Comparison of ENCODE assay signal across 3 cellular contexts in the genomic region with DNA sequence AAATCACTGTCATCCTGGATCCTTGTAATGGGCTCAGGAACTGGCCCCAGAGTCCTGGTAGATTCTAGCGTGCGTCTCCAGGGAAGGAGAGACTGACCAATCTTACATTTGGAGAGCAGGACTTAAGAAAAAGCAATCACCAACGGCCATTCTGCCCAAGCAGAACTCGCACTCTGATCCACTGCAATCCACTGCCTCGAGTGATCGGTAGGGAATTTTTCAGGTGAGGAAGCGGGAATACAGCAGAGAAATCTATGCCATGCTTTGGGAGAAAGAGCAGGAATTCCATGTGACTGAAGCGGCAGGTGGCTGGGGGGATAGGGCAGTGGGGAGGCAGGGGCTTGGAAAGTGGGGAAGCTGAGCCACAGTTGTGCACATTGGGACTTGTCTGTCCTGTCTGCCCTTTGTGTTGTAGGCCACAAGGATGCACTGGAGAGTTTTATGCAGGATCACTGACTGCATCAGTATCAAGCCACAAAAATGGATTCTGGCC.
TF ChIP-seq lines count a peak whose summit lies in the region.

No MANE protein-coding gene starts in this region.

TF ChIP-seq in HCT116, 20 proteins besides CTCF, POLR2A, EP300 and RAD21 (continued from another document):
- TF ChIP-seq CEBPB (IDR thresholded peaks at IDR 0.05; ENCODE audit: low read depth), result no peak
- TF ChIP-seq EZH2 (IDR thresholded peaks at IDR 0.05), result no peak
- TF ChIP-seq, protein P1, sequence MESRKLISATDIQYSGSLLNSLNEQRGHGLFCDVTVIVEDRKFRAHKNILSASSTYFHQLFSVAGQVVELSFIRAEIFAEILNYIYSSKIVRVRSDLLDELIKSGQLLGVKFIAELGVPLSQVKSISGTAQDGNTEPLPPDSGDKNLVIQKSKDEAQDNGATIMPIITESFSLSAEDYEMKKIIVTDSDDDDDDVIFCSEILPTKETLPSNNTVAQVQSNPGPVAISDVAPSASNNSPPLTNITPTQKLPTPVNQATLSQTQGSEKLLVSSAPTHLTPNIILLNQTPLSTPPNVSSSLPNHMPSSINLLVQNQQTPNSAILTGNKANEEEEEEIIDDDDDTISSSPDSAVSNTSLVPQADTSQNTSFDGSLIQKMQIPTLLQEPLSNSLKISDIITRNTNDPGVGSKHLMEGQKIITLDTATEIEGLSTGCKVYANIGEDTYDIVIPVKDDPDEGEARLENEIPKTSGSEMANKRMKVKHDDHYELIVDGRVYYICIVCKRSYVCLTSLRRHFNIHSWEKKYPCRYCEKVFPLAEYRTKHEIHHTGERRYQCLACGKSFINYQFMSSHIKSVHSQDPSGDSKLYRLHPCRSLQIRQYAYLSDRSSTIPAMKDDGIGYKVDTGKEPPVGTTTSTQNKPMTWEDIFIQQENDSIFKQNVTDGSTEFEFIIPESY (IDR thresholded peaks at IDR 0.05; ENCODE audit: extremely low read depth, insufficient replicate concordance, low read length), result no peak
- TF ChIP-seq, protein P2, sequence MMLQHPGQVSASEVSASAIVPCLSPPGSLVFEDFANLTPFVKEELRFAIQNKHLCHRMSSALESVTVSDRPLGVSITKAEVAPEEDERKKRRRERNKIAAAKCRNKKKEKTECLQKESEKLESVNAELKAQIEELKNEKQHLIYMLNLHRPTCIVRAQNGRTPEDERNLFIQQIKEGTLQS (IDR thresholded peaks at IDR 0.05), result no peak
- no peak; the same call in 1 of the 2 replicates for TF ChIP-seq ZFX (IDR thresholded peaks at IDR 0.05)
- TF ChIP-seq, protein P3, sequence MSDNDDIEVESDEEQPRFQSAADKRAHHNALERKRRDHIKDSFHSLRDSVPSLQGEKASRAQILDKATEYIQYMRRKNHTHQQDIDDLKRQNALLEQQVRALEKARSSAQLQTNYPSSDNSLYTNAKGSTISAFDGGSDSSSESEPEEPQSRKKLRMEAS (IDR thresholded peaks at IDR 0.05), result 0 out of 2 replicates have a peak, but pooled peaks have one; percentile 17
- TF ChIP-seq YY1 (IDR thresholded peaks at IDR 0.05; ENCODE audit: extremely low read depth, insufficient replicate concordance, low read depth, low read length), result no peak

TF ChIP-seq in K562, 482 proteins besides CTCF, POLR2A, EP300 and RAD21 (continued from another document):
- TF ChIP-seq CHD2 (IDR thresholded peaks at IDR 0.05; ENCODE audit: low read depth, low read length) (no peak), CHCHD3 (CRISPR knock-in tag; IDR thresholded peaks at IDR 0.05) (no peak), ZNF696 (CRISPR knock-in tag; conservative IDR thresholded peaks at IDR 0.05) (no peak), SRSF3 (IDR thresholded peaks at IDR 0.05; ENCODE audit: insufficient read depth, low read length) (no peak), CHD1 (IDR thresholded peaks at IDR 0.05; ENCODE audit: low read length) (no peak), HDAC2 (IDR thresholded peaks at IDR 0.05) (no peak)
- TF ChIP-seq, protein P4, sequence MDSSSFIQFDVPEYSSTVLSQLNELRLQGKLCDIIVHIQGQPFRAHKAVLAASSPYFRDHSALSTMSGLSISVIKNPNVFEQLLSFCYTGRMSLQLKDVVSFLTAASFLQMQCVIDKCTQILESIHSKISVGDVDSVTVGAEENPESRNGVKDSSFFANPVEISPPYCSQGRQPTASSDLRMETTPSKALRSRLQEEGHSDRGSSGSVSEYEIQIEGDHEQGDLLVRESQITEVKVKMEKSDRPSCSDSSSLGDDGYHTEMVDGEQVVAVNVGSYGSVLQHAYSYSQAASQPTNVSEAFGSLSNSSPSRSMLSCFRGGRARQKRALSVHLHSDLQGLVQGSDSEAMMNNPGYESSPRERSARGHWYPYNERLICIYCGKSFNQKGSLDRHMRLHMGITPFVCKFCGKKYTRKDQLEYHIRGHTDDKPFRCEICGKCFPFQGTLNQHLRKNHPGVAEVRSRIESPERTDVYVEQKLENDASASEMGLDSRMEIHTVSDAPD (CRISPR knock-in tag; IDR thresholded peaks at IDR 0.05), result no peak

TF ChIP-seq in HepG2, 621 proteins besides CTCF, POLR2A, EP300 and RAD21 (continues in another document):
- TF ChIP-seq PHF8 (CRISPR knock-in tag; IDR thresholded peaks at IDR 0.05) (0 out of 2 replicates have a peak, but pooled peaks have one; percentile 6), SALL1 (CRISPR knock-in tag; IDR thresholded peaks at IDR 0.05) (0 out of 2 replicates have a peak, but pooled peaks have one; percentile 9), ZNF124 (CRISPR knock-in tag; IDR thresholded peaks at IDR 0.05) (no peak), HNRNPUL1 (IDR thresholded peaks at IDR 0.05; ENCODE audit: low read depth, low read length) (no peak), ZNF225 (CRISPR knock-in tag; IDR thresholded peaks at IDR 0.05) (0 out of 2 replicates have a peak, but pooled peaks have one; percentile 10), ZNF343 (CRISPR knock-in tag; IDR thresholded peaks at IDR 0.05) (0 out of 2 replicates have a peak, but pooled peaks have one; percentile 46), EEA1 (CRISPR knock-in tag; IDR thresholded peaks at IDR 0.05; ENCODE audit: borderline replicate concordance) (peak; percentile 77; the same call in 1 of the 2 replicates), SMC3 (IDR thresholded peaks at IDR 0.05; ENCODE audit: low read length) (0 out of 2 replicates have a peak, but pooled peaks have one; percentile 2), RFX5 (IDR thresholded peaks at IDR 0.05; ENCODE audit: low read depth, low read length) (0 out of 2 replicates have a peak, but pooled peaks have one; percentile 11), ZNF839 (CRISPR knock-in tag; IDR thresholded peaks at IDR 0.05; ENCODE audit: borderline replicate concordance) (no peak), DNMT1 (CRISPR knock-in tag; IDR thresholded peaks at IDR 0.05) (0 out of 2 replicates have a peak, but pooled peaks have one; percentile 68), HES4 (CRISPR knock-in tag; IDR thresholded peaks at IDR 0.05; ENCODE audit: borderline replicate concordance) (0 out of 2 replicates have a peak, but pooled peaks have one; percentile 19), ZNF720 (CRISPR knock-in tag; IDR thresholded peaks at IDR 0.05) (0 out of 2 replicates have a peak, but pooled peaks have one; percentile 72), TP53 (CRISPR knock-in tag; conservative IDR thresholded peaks at IDR 0.05) (no peak), ZNF253 (CRISPR knock-in tag; IDR thresholded peaks at IDR 0.05; ENCODE audit: borderline replicate concordance) (0 out of 2 replicates have a peak, but pooled peaks have one; percentile 55), ZNF766 (CRISPR knock-in tag; IDR thresholded peaks at IDR 0.05; ENCODE audit: borderline replicate concordance) (peak; percentile 55; the same call in 1 of the 2 replicates), ZNF232 (CRISPR knock-in tag; IDR thresholded peaks at IDR 0.05; ENCODE audit: borderline replicate concordance) (0 out of 2 replicates have a peak, but pooled peaks have one; percentile 37), NFRKB (IDR thresholded peaks at IDR 0.05) (0 out of 2 replicates have a peak, but pooled peaks have one; percentile 37), ZNF432 (CRISPR knock-in tag; IDR thresholded peaks at IDR 0.05; ENCODE audit: borderline replicate concordance) (no peak), HIVEP1 (CRISPR knock-in tag; IDR thresholded peaks at IDR 0.05) (0 out of 2 replicates have a peak, but pooled peaks have one; percentile 48)
- TF ChIP-seq, protein P5, sequence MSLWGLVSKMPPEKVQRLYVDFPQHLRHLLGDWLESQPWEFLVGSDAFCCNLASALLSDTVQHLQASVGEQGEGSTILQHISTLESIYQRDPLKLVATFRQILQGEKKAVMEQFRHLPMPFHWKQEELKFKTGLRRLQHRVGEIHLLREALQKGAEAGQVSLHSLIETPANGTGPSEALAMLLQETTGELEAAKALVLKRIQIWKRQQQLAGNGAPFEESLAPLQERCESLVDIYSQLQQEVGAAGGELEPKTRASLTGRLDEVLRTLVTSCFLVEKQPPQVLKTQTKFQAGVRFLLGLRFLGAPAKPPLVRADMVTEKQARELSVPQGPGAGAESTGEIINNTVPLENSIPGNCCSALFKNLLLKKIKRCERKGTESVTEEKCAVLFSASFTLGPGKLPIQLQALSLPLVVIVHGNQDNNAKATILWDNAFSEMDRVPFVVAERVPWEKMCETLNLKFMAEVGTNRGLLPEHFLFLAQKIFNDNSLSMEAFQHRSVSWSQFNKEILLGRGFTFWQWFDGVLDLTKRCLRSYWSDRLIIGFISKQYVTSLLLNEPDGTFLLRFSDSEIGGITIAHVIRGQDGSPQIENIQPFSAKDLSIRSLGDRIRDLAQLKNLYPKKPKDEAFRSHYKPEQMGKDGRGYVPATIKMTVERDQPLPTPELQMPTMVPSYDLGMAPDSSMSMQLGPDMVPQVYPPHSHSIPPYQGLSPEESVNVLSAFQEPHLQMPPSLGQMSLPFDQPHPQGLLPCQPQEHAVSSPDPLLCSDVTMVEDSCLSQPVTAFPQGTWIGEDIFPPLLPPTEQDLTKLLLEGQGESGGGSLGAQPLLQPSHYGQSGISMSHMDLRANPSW (CRISPR knock-in tag; IDR thresholded peaks at IDR 0.05; ENCODE audit: borderline replicate concordance), result 0 out of 2 replicates have a peak, but pooled peaks have one; percentile 79
- TF ChIP-seq, protein P6, sequence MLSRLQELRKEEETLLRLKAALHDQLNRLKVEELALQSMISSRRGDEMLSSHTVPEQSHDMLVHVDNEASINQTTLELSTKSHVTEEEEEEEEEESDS (CRISPR knock-in tag; IDR thresholded peaks at IDR 0.05; ENCODE audit: borderline replicate concordance), result no peak
- TF ChIP-seq, protein P7, sequence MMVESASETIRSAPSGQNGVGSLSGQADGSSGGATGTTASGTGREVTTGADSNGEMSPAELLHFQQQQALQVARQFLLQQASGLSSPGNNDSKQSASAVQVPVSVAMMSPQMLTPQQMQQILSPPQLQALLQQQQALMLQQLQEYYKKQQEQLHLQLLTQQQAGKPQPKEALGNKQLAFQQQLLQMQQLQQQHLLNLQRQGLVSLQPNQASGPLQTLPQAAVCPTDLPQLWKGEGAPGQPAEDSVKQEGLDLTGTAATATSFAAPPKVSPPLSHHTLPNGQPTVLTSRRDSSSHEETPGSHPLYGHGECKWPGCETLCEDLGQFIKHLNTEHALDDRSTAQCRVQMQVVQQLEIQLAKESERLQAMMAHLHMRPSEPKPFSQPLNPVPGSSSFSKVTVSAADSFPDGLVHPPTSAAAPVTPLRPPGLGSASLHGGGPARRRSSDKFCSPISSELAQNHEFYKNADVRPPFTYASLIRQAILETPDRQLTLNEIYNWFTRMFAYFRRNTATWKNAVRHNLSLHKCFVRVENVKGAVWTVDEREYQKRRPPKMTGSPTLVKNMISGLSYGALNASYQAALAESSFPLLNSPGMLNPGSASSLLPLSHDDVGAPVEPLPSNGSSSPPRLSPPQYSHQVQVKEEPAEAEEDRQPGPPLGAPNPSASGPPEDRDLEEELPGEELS (CRISPR knock-in tag; IDR thresholded peaks at IDR 0.05), result 0 out of 2 replicates have a peak, but pooled peaks have one; percentile 4
- TF ChIP-seq, protein P8, sequence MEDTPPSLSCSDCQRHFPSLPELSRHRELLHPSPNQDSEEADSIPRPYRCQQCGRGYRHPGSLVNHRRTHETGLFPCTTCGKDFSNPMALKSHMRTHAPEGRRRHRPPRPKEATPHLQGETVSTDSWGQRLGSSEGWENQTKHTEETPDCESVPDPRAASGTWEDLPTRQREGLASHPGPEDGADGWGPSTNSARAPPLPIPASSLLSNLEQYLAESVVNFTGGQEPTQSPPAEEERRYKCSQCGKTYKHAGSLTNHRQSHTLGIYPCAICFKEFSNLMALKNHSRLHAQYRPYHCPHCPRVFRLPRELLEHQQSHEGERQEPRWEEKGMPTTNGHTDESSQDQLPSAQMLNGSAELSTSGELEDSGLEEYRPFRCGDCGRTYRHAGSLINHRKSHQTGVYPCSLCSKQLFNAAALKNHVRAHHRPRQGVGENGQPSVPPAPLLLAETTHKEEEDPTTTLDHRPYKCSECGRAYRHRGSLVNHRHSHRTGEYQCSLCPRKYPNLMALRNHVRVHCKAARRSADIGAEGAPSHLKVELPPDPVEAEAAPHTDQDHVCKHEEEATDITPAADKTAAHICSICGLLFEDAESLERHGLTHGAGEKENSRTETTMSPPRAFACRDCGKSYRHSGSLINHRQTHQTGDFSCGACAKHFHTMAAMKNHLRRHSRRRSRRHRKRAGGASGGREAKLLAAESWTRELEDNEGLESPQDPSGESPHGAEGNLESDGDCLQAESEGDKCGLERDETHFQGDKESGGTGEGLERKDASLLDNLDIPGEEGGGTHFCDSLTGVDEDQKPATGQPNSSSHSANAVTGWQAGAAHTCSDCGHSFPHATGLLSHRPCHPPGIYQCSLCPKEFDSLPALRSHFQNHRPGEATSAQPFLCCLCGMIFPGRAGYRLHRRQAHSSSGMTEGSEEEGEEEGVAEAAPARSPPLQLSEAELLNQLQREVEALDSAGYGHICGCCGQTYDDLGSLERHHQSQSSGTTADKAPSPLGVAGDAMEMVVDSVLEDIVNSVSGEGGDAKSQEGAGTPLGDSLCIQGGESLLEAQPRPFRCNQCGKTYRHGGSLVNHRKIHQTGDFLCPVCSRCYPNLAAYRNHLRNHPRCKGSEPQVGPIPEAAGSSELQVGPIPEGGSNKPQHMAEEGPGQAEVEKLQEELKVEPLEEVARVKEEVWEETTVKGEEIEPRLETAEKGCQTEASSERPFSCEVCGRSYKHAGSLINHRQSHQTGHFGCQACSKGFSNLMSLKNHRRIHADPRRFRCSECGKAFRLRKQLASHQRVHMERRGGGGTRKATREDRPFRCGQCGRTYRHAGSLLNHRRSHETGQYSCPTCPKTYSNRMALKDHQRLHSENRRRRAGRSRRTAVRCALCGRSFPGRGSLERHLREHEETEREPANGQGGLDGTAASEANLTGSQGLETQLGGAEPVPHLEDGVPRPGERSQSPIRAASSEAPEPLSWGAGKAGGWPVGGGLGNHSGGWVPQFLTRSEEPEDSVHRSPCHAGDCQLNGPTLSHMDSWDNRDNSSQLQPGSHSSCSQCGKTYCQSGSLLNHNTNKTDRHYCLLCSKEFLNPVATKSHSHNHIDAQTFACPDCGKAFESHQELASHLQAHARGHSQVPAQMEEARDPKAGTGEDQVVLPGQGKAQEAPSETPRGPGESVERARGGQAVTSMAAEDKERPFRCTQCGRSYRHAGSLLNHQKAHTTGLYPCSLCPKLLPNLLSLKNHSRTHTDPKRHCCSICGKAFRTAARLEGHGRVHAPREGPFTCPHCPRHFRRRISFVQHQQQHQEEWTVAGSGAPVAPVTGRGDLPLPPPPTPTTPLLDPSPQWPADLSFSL (CRISPR knock-in tag; IDR thresholded peaks at IDR 0.05), result 0 out of 2 replicates have a peak, but pooled peaks have one; percentile 1
- TF ChIP-seq, protein P9, sequence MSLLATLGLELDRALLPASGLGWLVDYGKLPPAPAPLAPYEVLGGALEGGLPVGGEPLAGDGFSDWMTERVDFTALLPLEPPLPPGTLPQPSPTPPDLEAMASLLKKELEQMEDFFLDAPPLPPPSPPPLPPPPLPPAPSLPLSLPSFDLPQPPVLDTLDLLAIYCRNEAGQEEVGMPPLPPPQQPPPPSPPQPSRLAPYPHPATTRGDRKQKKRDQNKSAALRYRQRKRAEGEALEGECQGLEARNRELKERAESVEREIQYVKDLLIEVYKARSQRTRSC (CRISPR knock-in tag; IDR thresholded peaks at IDR 0.05; ENCODE audit: low read depth), result no peak
- TF ChIP-seq, protein P10, sequence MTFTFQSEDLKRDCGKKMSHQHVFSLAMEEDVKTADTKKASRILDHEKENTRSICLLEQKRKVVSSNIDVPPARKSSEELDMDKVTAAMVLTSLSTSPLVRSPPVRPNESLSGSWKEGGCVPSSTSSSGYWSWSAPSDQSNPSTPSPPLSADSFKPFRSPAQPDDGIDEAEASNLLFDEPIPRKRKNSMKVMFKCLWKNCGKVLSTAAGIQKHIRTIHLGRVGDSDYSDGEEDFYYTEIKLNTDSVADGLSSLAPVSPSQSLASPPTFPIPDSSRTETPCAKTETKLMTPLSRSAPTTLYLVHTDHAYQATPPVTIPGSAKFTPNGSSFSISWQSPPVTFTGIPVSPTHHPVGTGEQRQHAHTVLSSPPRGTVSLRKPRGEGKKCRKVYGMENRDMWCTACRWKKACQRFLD (CRISPR knock-in tag; IDR thresholded peaks at IDR 0.05; ENCODE audit: borderline replicate concordance), result peak; percentile 18; the same call in 1 of the 2 replicates
- TF ChIP-seq, protein P11, sequence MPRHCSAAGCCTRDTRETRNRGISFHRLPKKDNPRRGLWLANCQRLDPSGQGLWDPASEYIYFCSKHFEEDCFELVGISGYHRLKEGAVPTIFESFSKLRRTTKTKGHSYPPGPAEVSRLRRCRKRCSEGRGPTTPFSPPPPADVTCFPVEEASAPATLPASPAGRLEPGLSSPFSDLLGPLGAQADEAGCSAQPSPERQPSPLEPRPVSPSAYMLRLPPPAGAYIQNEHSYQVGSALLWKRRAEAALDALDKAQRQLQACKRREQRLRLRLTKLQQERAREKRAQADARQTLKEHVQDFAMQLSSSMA (CRISPR knock-in tag; IDR thresholded peaks at IDR 0.05), result no peak
